In genomic region chr13:80419416-80419815, GRCh38 we compare ENCODE assay signal across 29 cellular contexts.
"Had no signal": no experiment of that assay in that cellular context is flagged by ENCODE, and none has a peak within 500 bp of the region (broad histone marks: within the 10 kb centered on the region; RNA-seq: fewer than 3 reads in every experiment).

No MANE protein-coding gene starts in this region.

- H3K27ac ChIP-seq: ascending aorta, breast epithelium, cardiac muscle cell, colonic mucosa, dorsolateral prefrontal cortex had no signal

- H3K27me3 Mint-ChIP-seq: activated CD4-positive, alpha-beta memory T cell treated with anti-CD3 and anti-CD28 coated beads, Interleukin-2, amount 10 ng/mL, durations not matched to agents 7 days and 5 days; activated CD4-positive, alpha-beta T cell treated with anti-CD3 and anti-CD28 coated beads, Interleukin-2, amount 10 ng/mL, durations not matched to agents 7 days and 5 days; activated naive CD4-positive, alpha-beta T cell treated with anti-CD3 and anti-CD28 coated beads, Interleukin-2, amount 10 ng/mL, durations not matched to agents 7 days and 5 days; activated naive CD8-positive, alpha-beta T cell treated with anti-CD3 and anti-CD28 coated beads, Interleukin-2, amount 10 ng/mL, durations not matched to agents 7 days and 5 days; activated T-cell treated with anti-CD3 and anti-CD28 coated beads, Interleukin-2, amount 50 U/mL, for 24 hours; dendritic cell treated with granulocyte-macrophage colony-stimulating factor and Interleukin-4, amounts not matched to agents 40 ng/mL and 50 ng/mL, for 4 days had no signal

- DNase-seq: activated CD4-positive, alpha-beta memory T cell treated with anti-CD3 and anti-CD28 coated beads, Interleukin-2, amount 10 ng/mL, durations not matched to agents 7 days and 5 days; activated CD4-positive, alpha-beta T cell treated with anti-CD3 and anti-CD28 coated beads for 1 hour; activated CD4-positive, alpha-beta T cell treated with anti-CD3 and anti-CD28 coated beads for 4 hours; activated CD4-positive, alpha-beta T cell treated with anti-CD3 and anti-CD28 coated beads, Interleukin-2, amount 10 ng/mL, durations not matched to agents 7 days and 5 days; activated CD4-positive, alpha-beta T cell treated with anti-CD3 and anti-CD28 coated beads, Interleukin-2, amount 50 U/mL, for 4 hours; activated CD4-positive, CD25-positive, alpha-beta regulatory T cell; activated CD8-positive, alpha-beta memory T cell treated with anti-CD3 and anti-CD28 coated beads, Interleukin-2, amount 50 U/mL, for 48 hours; activated gamma-delta T cell; activated naive CD4-positive, alpha-beta T cell; activated naive CD4-positive, alpha-beta T cell treated with anti-CD3 and anti-CD28 coated beads, Interleukin-2, amount 10 ng/mL, durations not matched to agents 7 days and 5 days; activated naive CD8-positive, alpha-beta T cell treated with anti-CD3 and anti-CD28 coated beads, Interleukin-2, amount 10 ng/mL, durations not matched to agents 7 days and 5 days; activated T-cell treated with anti-CD3 and anti-CD28 coated beads for 4 hours; activated T-cell treated with anti-CD3 and anti-CD28 coated beads, Interleukin-2, amount 50 U/mL, for 24 hours; activated T-cell treated with anti-CD3 and anti-CD28 coated beads, Interleukin-2, amount 50 U/mL, for 72 hours; central memory CD4-positive, alpha-beta T cell; cerebellar nuclear complex; colonic mucosa; dorsolateral prefrontal cortex; effector memory CD4-positive, alpha-beta T cell; endodermal cell; foreskin fibroblast; head of caudate nucleus had no signal

- ATAC-seq: activated naive CD4-positive, alpha-beta T cell treated with anti-CD3 and anti-CD28 coated beads, Interleukin-2, amount 50 U/mL, for 72 hours; activated T-cell treated with anti-CD3 and anti-CD28 coated beads, Interleukin-2, amount 50 U/mL, for 72 hours; esophagus mucosa had no signal

- H3K4me1 ChIP-seq: ascending aorta, breast epithelium, colonic mucosa had no signal

- H3K9me3 ChIP-seq: ascending aorta, colonic mucosa had no signal

- H3K4me3 Mint-ChIP-seq: activated CD4-positive, alpha-beta memory T cell treated with anti-CD3 and anti-CD28 coated beads, Interleukin-2, amount 10 ng/mL, durations not matched to agents 7 days and 5 days; activated CD4-positive, alpha-beta T cell treated with anti-CD3 and anti-CD28 coated beads, Interleukin-2, amount 10 ng/mL, durations not matched to agents 7 days and 5 days; activated naive CD4-positive, alpha-beta T cell treated with anti-CD3 and anti-CD28 coated beads, Interleukin-2, amount 10 ng/mL, durations not matched to agents 7 days and 5 days; activated naive CD8-positive, alpha-beta T cell treated with anti-CD3 and anti-CD28 coated beads, Interleukin-2, amount 10 ng/mL, durations not matched to agents 7 days and 5 days; activated T-cell treated with anti-CD3 and anti-CD28 coated beads, Interleukin-2, amount 50 U/mL, for 24 hours; activated T-cell treated with anti-CD3 and anti-CD28 coated beads, Interleukin-2, amount 50 U/mL, for 72 hours; brain; dendritic cell treated with granulocyte-macrophage colony-stimulating factor and Interleukin-4, amounts not matched to agents 40 ng/mL and 50 ng/mL, for 4 days; endodermal cell had no signal

- H3K4me1 Mint-ChIP-seq: activated CD4-positive, alpha-beta memory T cell treated with anti-CD3 and anti-CD28 coated beads, Interleukin-2, amount 10 ng/mL, durations not matched to agents 7 days and 5 days; activated naive CD4-positive, alpha-beta T cell treated with anti-CD3 and anti-CD28 coated beads, Interleukin-2, amount 10 ng/mL, durations not matched to agents 7 days and 5 days; brain had no signal

- H3K36me3 Mint-ChIP-seq: activated naive CD4-positive, alpha-beta T cell treated with anti-CD3 and anti-CD28 coated beads, Interleukin-2, amount 10 ng/mL, durations not matched to agents 7 days and 5 days; activated naive CD4-positive, alpha-beta T cell treated with anti-CD3 and anti-CD28 coated beads, Interleukin-2, amount 50 U/mL, for 72 hours; activated naive CD8-positive, alpha-beta T cell treated with anti-CD3 and anti-CD28 coated beads, Interleukin-2, amount 10 ng/mL, durations not matched to agents 7 days and 5 days; brain had no signal

- H3K27me3 ChIP-seq: ascending aorta, breast epithelium, cardiac muscle cell, colonic mucosa, dorsolateral prefrontal cortex had no signal

- H3K4me3 ChIP-seq: ascending aorta, breast epithelium, cardiac muscle cell, colonic mucosa, dorsolateral prefrontal cortex had no signal

- H3K27ac Mint-ChIP-seq: activated CD4-positive, alpha-beta memory T cell treated with anti-CD3 and anti-CD28 coated beads, Interleukin-2, amount 10 ng/mL, durations not matched to agents 7 days and 5 days; activated CD4-positive, alpha-beta T cell treated with anti-CD3 and anti-CD28 coated beads, Interleukin-2, amount 10 ng/mL, durations not matched to agents 7 days and 5 days; activated naive CD4-positive, alpha-beta T cell treated with anti-CD3 and anti-CD28 coated beads, Interleukin-2, amount 10 ng/mL, durations not matched to agents 7 days and 5 days; activated naive CD4-positive, alpha-beta T cell treated with anti-CD3 and anti-CD28 coated beads, Interleukin-2, amount 50 U/mL, for 72 hours; activated naive CD8-positive, alpha-beta T cell treated with anti-CD3 and anti-CD28 coated beads, Interleukin-2, amount 10 ng/mL, durations not matched to agents 7 days and 5 days; activated T-cell treated with anti-CD3 and anti-CD28 coated beads, Interleukin-2, amount 50 U/mL, for 24 hours; activated T-cell treated with anti-CD3 and anti-CD28 coated beads, Interleukin-2, amount 50 U/mL, for 72 hours; brain; dendritic cell treated with granulocyte-macrophage colony-stimulating factor and Interleukin-4, amounts not matched to agents 40 ng/mL and 50 ng/mL, for 4 days; endodermal cell had no signal

- H3K36me3 ChIP-seq: ascending aorta, breast epithelium, cardiac muscle cell, colonic mucosa had no signal
